31 cellular contexts compared by ENCODE assay signal in genomic region chr7:141393056-141393455, GRCh38.
"Had no signal": no experiment of that assay in that cellular context is flagged by ENCODE, and none has a peak within 500 bp of the region (broad histone marks: within the 10 kb centered on the region; RNA-seq: fewer than 3 reads in every experiment).

No MANE protein-coding gene starts in this region.

- ATAC-seq: activated naive CD4-positive, alpha-beta T cell treated with anti-CD3 and anti-CD28 coated beads, Interleukin-2, amount 50 U/mL, for 72 hours; activated T-cell treated with anti-CD3 and anti-CD28 coated beads, Interleukin-2, amount 50 U/mL, for 72 hours; gastroesophageal sphincter; heart right ventricle; T-helper 17 cell had no signal

- FAIRE-seq: endometrium, endothelial cell of umbilical vein had no signal

- H3K9me3 ChIP-seq: ascending aorta, breast epithelium, colonic mucosa, esophagus squamous epithelium, gastroesophageal sphincter, heart right ventricle had no signal

- H3K4me1 ChIP-seq: ascending aorta, breast epithelium, colonic mucosa, esophagus squamous epithelium, gastroesophageal sphincter had no signal

- H3K27me3 ChIP-seq: ascending aorta, breast epithelium, cardiac muscle cell, colonic mucosa, esophagus squamous epithelium, heart right ventricle had no signal

- H3K4me3 ChIP-seq: ascending aorta, breast epithelium, cardiac muscle cell, colonic mucosa, esophagus squamous epithelium, gastroesophageal sphincter, heart right ventricle had no signal

- H3K36me3 ChIP-seq: ascending aorta, breast epithelium, cardiac muscle cell, colonic mucosa, esophagus squamous epithelium, gastroesophageal sphincter, heart right ventricle had no signal

- DNase-seq: activated CD4-positive, alpha-beta memory T cell treated with anti-CD3 and anti-CD28 coated beads, Interleukin-2, amount 10 ng/mL, durations not matched to agents 7 days and 5 days; activated CD4-positive, alpha-beta T cell treated with anti-CD3 and anti-CD28 coated beads for 4 hours; activated CD4-positive, alpha-beta T cell treated with anti-CD3 and anti-CD28 coated beads, Interleukin-2, amount 10 ng/mL, durations not matched to agents 7 days and 5 days; activated CD4-positive, alpha-beta T cell treated with anti-CD3 and anti-CD28 coated beads, Interleukin-2, amount 50 U/mL, for 4 hours; activated CD4-positive, CD25-positive, alpha-beta regulatory T cell; activated CD4-positive, CD25-positive, alpha-beta regulatory T cell treated with anti-CD3 and anti-CD28 coated beads, Interleukin-2, amount 50 U/mL, for 72 hours; activated CD8-positive, alpha-beta memory T cell treated with anti-CD3 and anti-CD28 coated beads, Interleukin-2, amount 50 U/mL, for 48 hours; activated gamma-delta T cell; activated naive CD4-positive, alpha-beta T cell; activated naive CD4-positive, alpha-beta T cell treated with anti-CD3 and anti-CD28 coated beads, Interleukin-2, amount 10 ng/mL, durations not matched to agents 7 days and 5 days; activated naive CD8-positive, alpha-beta T cell treated with anti-CD3 and anti-CD28 coated beads, Interleukin-2, amount 10 ng/mL, durations not matched to agents 7 days and 5 days; activated T-cell treated with anti-CD3 and anti-CD28 coated beads for 4 hours; activated T-cell treated with anti-CD3 and anti-CD28 coated beads, Interleukin-2, amount 50 U/mL, for 24 hours; activated T-cell treated with anti-CD3 and anti-CD28 coated beads, Interleukin-2, amount 50 U/mL, for 72 hours; central memory CD4-positive, alpha-beta T cell; cerebellar nuclear complex; colonic mucosa; effector CD8-positive, alpha-beta T cell; esophagus squamous epithelium; foreskin melanocyte; heart right ventricle; T-helper 17 cell; T1000 had no signal

- H3K27ac ChIP-seq: ascending aorta, breast epithelium, cardiac muscle cell, colonic mucosa, epithelial cell of prostate, esophagus squamous epithelium, gastroesophageal sphincter, heart right ventricle had no signal
